Comparison of ENCODE assay signal across 1 cellular context in genomic region chr16:79122343-79122742, GRCh38.
TF ChIP-seq lines count a peak whose summit lies in the region.

No MANE protein-coding gene starts in this region.

TF ChIP-seq in GM23338, 12 proteins besides CTCF, POLR2A, EP300 and RAD21 (continued from another document):
- TF ChIP-seq, protein P1, sequence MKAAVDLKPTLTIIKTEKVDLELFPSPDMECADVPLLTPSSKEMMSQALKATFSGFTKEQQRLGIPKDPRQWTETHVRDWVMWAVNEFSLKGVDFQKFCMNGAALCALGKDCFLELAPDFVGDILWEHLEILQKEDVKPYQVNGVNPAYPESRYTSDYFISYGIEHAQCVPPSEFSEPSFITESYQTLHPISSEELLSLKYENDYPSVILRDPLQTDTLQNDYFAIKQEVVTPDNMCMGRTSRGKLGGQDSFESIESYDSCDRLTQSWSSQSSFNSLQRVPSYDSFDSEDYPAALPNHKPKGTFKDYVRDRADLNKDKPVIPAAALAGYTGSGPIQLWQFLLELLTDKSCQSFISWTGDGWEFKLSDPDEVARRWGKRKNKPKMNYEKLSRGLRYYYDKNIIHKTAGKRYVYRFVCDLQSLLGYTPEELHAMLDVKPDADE (IDR thresholded peaks at IDR 0.05): no peak
- no peak for TF ChIP-seq ZNF114 (CRISPR knock-in tag; IDR thresholded peaks at IDR 0.05)
